ENCODE assay signal across 25 cellular contexts in the genomic region with DNA sequence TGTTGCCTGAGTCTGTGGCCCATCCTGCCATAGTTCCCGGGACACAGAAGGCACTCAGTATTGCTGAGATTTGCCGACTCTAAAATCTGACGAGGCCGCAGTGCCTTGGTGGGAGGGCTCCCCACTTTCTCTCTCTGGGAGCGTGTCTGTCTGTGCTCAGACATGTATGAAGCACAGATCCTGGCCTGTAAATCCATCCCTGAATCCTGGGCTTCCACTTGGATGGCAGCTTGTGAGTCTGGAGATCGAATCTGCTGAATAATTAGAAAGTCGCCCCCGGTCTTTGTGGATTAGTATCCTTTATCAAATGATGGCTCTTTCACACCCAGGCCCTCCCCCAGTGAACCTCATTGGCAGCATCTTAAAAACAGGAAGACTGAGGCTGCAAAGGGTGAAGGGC. TPM values are rescaled to one million over a fixed set of nuclear protein-coding genes. Genes with fewer than 3 reads are reported as not detected.
DNase-seq lines count a peak whose midpoint lies in the region; ATAC-seq lines count a peak whose summit lies in the region.
"Had no signal": no experiment of that assay in that cellular context is flagged by ENCODE, and none has a peak within 500 bp of the region (broad histone marks: within the 10 kb centered on the region; RNA-seq: fewer than 3 reads in every experiment).

No MANE protein-coding gene starts in this region.

- H3K27me3 Mint-ChIP-seq in T-helper 1 cell treated with Interleukin-12 subunit alpha and Interleukin-12 subunit beta and Interleukin-4 antibody, amounts not matched to agents 30 μg/mL and 1 μg/mL, for 36 hours (ENCODE audit: low read depth) = no peaks in the 10 kb centered on the region
- H3K27me3 Mint-ChIP-seq in stimulated activated naive CD8-positive, alpha-beta T cell treated with anti-CD3 and anti-CD28 coated beads, Interleukin-15, Interleukin-2, amounts not matched to agents 100 ng/mL and 50 ng/mL, for 24 hours = no peaks in the 10 kb centered on the region

- H3K4me1 Mint-ChIP-seq in T-helper 1 cell treated with Interleukin-12 subunit alpha and Interleukin-12 subunit beta and Interleukin-4 antibody, amounts not matched to agents 30 μg/mL and 1 μg/mL, for 36 hours (ENCODE audit: low read depth) = peaks cover 52% of the 10 kb centered on the region
- peaks cover 22% of the 10 kb centered on the region for H3K4me1 Mint-ChIP-seq in stimulated activated naive CD8-positive, alpha-beta T cell treated with anti-CD3 and anti-CD28 coated beads, Interleukin-15, Interleukin-2, amounts not matched to agents 100 ng/mL and 50 ng/mL, for 24 hours (ENCODE audit: low read depth)

- peaks cover 80% of the 10 kb centered on the region for H3K36me3 ChIP-seq in effector memory CD4-positive, alpha-beta T cell (ENCODE audit: control insufficient read depth, insufficient read depth, low read length)
- H3K36me3 ChIP-seq: adrenal gland, transverse colon had no signal

- H3K27ac ChIP-seq in effector memory CD4-positive, alpha-beta T cell (ENCODE audit: insufficient read depth, low read length, poor library complexity, severe bottlenecking) = peak overlapping the region; percentile 92
- H3K27ac ChIP-seq: 22Rv1, adrenal gland, coronary artery, transverse colon had no signal

- in situ Hi-C loops in KBM-7 (cut with MboI; ENCODE audit: low pct_unique_long_range_greater_than_20kb, low sequenced_read_pairs) = no loop called here

- H3K4me3 Mint-ChIP-seq in T-helper 1 cell treated with Interleukin-12 subunit alpha and Interleukin-12 subunit beta and Interleukin-4 antibody, amounts not matched to agents 30 μg/mL and 1 μg/mL, for 36 hours = peak overlapping the region; percentile 28
- peak overlapping the region; percentile 71 for H3K4me3 Mint-ChIP-seq in stimulated activated naive CD8-positive, alpha-beta T cell treated with anti-CD3 and anti-CD28 coated beads, Interleukin-15, Interleukin-2, amounts not matched to agents 100 ng/mL and 50 ng/mL, for 24 hours

- DNase-seq in T-helper 1 cell = no peak
- DNase-seq in stimulated activated naive CD8-positive, alpha-beta T cell treated with anti-CD3 and anti-CD28 coated beads, Interleukin-15, Interleukin-2, amounts not matched to agents 100 U/mL and 50 U/mL, for 24 hours = no peak
- no peak for DNase-seq in effector memory CD4-positive, alpha-beta T cell
- DNase-seq in KBM-7 = no peak
- DNase-seq in GM19240 (ENCODE audit: insufficient read length, low spot score) = no peak
- DNase-seq in left lobe of liver (ENCODE audit: low spot score) = no peak
- DNase-seq: adrenal gland; Caco-2; Karpas-422; kidney glomerular epithelial cell; NCI-H1048; NCI-H187 treated with DMSO at 0.1 percent for 48 hours; retina; RPMI8226; stimulated activated CD4-positive, alpha-beta T cell treated with anti-CD3 and anti-CD28 coated beads, Interleukin-2, amount 100 ng/mL, for 48 hours; T1000; transverse colon had no signal

- no peaks in the 10 kb centered on the region for H3K27me3 ChIP-seq in effector memory CD4-positive, alpha-beta T cell (replicated peaks; ENCODE audit: control insufficient read depth, insufficient read depth, low read length, poor library complexity, severe bottlenecking)
- H3K27me3 ChIP-seq: adrenal gland, transverse colon had no signal

- ATAC-seq in stimulated activated naive CD8-positive, alpha-beta T cell treated with anti-CD3 and anti-CD28 coated beads, Interleukin-15, Interleukin-2, amounts not matched to agents 100 U/mL and 50 U/mL, for 24 hours = no peak
- ATAC-seq in left lobe of liver = no peak

- H3K4me1 ChIP-seq in effector memory CD4-positive, alpha-beta T cell (ENCODE audit: control insufficient read depth, insufficient read depth, low read length, poor library complexity, severe bottlenecking) = peaks cover 66% of the 10 kb centered on the region
- H3K4me1 ChIP-seq: adrenal gland, Caco-2, transverse colon had no signal

- peaks cover 7% of the 10 kb centered on the region for H3K9me3 Mint-ChIP-seq in T-helper 1 cell treated with Interleukin-12 subunit alpha and Interleukin-12 subunit beta and Interleukin-4 antibody, amounts not matched to agents 30 μg/mL and 1 μg/mL, for 36 hours
- peaks cover 8% of the 10 kb centered on the region for H3K9me3 Mint-ChIP-seq in stimulated activated naive CD8-positive, alpha-beta T cell treated with anti-CD3 and anti-CD28 coated beads, Interleukin-15, Interleukin-2, amounts not matched to agents 100 ng/mL and 50 ng/mL, for 24 hours

- peak overlapping the region; percentile 98 for H3K27ac Mint-ChIP-seq in T-helper 1 cell treated with Interleukin-12 subunit alpha and Interleukin-12 subunit beta and Interleukin-4 antibody, amounts not matched to agents 30 μg/mL and 1 μg/mL, for 36 hours
- H3K27ac Mint-ChIP-seq in stimulated activated naive CD8-positive, alpha-beta T cell treated with anti-CD3 and anti-CD28 coated beads, Interleukin-15, Interleukin-2, amounts not matched to agents 100 ng/mL and 50 ng/mL, for 24 hours = peak overlapping the region; percentile 99

- H3K4me3 ChIP-seq in effector memory CD4-positive, alpha-beta T cell (ENCODE audit: insufficient read depth, low read depth, low read length, poor library complexity, severe bottlenecking) = no peak overlapping the region
- H3K4me3 ChIP-seq: adrenal gland, coronary artery, transverse colon had no signal

- peaks cover 60% of the 10 kb centered on the region for H3K36me3 Mint-ChIP-seq in T-helper 1 cell treated with Interleukin-12 subunit alpha and Interleukin-12 subunit beta and Interleukin-4 antibody, amounts not matched to agents 30 μg/mL and 1 μg/mL, for 36 hours (ENCODE audit: low read depth)
- H3K36me3 Mint-ChIP-seq in stimulated activated naive CD8-positive, alpha-beta T cell treated with anti-CD3 and anti-CD28 coated beads, Interleukin-15, Interleukin-2, amounts not matched to agents 100 ng/mL and 50 ng/mL, for 24 hours (ENCODE audit: low read depth) = peaks cover 59% of the 10 kb centered on the region

- H3K9me3 ChIP-seq in effector memory CD4-positive, alpha-beta T cell (ENCODE audit: control insufficient read depth, low read length) = no peaks in the 10 kb centered on the region
- H3K9me3 ChIP-seq: adrenal gland, Caco-2, transverse colon had no signal

RNA-seq across cellular contexts. Expression of a gene that starts 10.4 kb away (rescaled TPM):
- 0.20 TPM for total RNA-seq in left lobe of liver
- total RNA-seq: bronchial epithelial cell, Caco-2, lung microvascular endothelial cell, myocyte, osteocyte had no signal

RNA-seq across cellular contexts. Expression of a gene that starts 18.2 kb away (rescaled TPM):
- 1.0 TPM for total RNA-seq in left lobe of liver
- total RNA-seq: Caco-2, lung microvascular endothelial cell, myocyte, osteocyte had no signal

RNA-seq across cellular contexts. Expression of a gene that starts 47.7 kb away (rescaled TPM):
- total RNA-seq in left lobe of liver = 0.83 TPM
- total RNA-seq: bronchial epithelial cell, lung microvascular endothelial cell, myocyte, osteocyte had no signal
